Comparison of ENCODE assay signal across 29 cellular contexts in the genomic region with DNA sequence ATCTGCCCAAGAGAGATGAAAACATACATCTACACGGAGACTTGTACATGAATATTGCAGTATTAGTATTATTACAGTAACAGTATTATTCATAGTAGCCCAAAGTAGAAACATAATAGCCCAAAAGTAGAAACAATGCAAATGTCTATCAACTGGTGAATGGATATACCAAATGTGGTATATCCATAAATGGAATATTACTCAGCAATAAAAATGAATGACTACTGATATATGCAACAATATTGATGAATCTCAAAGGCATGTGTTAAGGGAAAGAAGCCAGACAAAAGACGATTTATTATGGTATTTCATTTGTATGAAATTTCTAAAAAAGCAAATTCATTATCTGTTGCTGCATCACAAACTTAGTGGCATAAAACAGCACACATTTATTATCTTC.
"Had no signal": no experiment of that assay in that cellular context is flagged by ENCODE, and none has a peak within 500 bp of the region (broad histone marks: within the 10 kb centered on the region; RNA-seq: fewer than 3 reads in every experiment).

No MANE protein-coding gene starts in this region.

- ATAC-seq: activated CD8-positive, alpha-beta T cell treated with anti-CD3 and anti-CD28 coated beads for 36 hours; activated naive CD8-positive, alpha-beta T cell treated with anti-CD3 and anti-CD28 coated beads, Interleukin-2, amount 50 U/mL, for 24 hours had no signal

- H3K27me3 ChIP-seq: ascending aorta, cardiac muscle cell had no signal

- DNase-seq: activated B cell treated with CpG ODN at 0.5 μM for 24 hours; activated CD4-positive, alpha-beta memory T cell treated with anti-CD3 and anti-CD28 coated beads for 36 hours; activated CD4-positive, alpha-beta T cell treated with anti-CD3 and anti-CD28 coated beads for 4 hours; activated CD4-positive, alpha-beta T cell treated with anti-CD3 and anti-CD28 coated beads, Interleukin-2, amount 10 ng/mL, durations not matched to agents 24 days and 14 days; activated CD4-positive, alpha-beta T cell treated with anti-CD3 and anti-CD28 coated beads, Interleukin-2, amount 50 U/mL, for 1 hour; activated CD4-positive, alpha-beta T cell treated with anti-CD3 and anti-CD28 coated beads, Interleukin-2, amount 50 U/mL, for 4 hours; activated CD4-positive, CD25-positive, alpha-beta regulatory T cell treated with anti-CD3 and anti-CD28 coated beads, Interleukin-2, amount 50 U/mL, for 72 hours; activated CD8-positive, alpha-beta memory T cell treated with anti-CD3 and anti-CD28 coated beads, Interleukin-2, amount 50 U/mL, for 4 hours; activated CD8-positive, alpha-beta T cell treated with anti-CD3 and anti-CD28 coated beads for 36 hours; activated effector memory CD4-positive, alpha-beta T cell treated with Interleukin-2 at 50 U/mL for 16 hours; activated gamma-delta T cell; activated naive CD4-positive, alpha-beta T cell treated with anti-CD3 and anti-CD28 coated beads, Interleukin-2, amount 10 ng/mL, durations not matched to agents 7 days and 5 days; activated naive CD4-positive, alpha-beta T cell treated with Interleukin-2 at 50 U/mL for 16 hours; activated naive CD8-positive, alpha-beta T cell treated with anti-CD3 and anti-CD28 coated beads, Interleukin-2, amount 10 ng/mL, durations not matched to agents 7 days and 5 days; activated naive CD8-positive, alpha-beta T cell treated with anti-CD3 and anti-CD28 coated beads, Interleukin-2, amount 50 U/mL, for 24 hours; activated T-cell treated with anti-CD3 and anti-CD28 coated beads for 4 hours; activated T-cell treated with anti-CD3 and anti-CD28 coated beads, Interleukin-2, amount 50 U/mL, for 24 hours; activated T-cell treated with anti-CD3 and anti-CD28 coated beads, Interleukin-2, amount 50 U/mL, for 48 hours; amygdala; anterior cingulate cortex; caudate nucleus; cerebellar nuclear complex; T-helper 2 cell; T-helper 9 cell had no signal

- FAIRE-seq: bronchial epithelial cell, TTC549 had no signal

- H3K4me3 ChIP-seq: ascending aorta, cardiac muscle cell had no signal

- H3K4me1 ChIP-seq: ascending aorta had no signal

- H3K36me3 ChIP-seq: ascending aorta, cardiac muscle cell had no signal

- H3K9me3 ChIP-seq: ascending aorta had no signal

- H3K27ac ChIP-seq: ascending aorta, cardiac muscle cell, VCaP had no signal
